In the genomic region with DNA sequence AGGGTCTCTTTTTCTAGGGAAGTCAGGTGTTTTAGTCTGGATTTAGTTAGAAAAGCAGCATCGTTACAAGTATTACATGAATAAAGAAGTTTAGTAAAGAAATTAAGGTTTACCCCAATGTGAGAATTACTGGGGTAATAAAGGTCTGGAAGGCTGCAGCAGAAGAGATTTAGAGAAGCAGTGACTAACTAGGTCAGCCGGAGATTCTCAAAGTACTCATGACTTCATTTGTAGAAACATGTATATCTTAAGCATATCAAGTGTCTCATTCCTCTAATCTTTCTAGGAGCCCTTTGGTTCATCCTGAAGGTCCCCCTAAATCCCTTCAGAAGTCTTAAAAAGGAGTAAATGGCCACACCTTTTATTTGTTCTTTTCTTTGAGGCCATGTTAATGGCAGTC, we compare ENCODE assay signal across 20 cellular contexts.
"Had no signal": no experiment of that assay in that cellular context is flagged by ENCODE, and none has a peak within 500 bp of the region (broad histone marks: within the 10 kb centered on the region; RNA-seq: fewer than 3 reads in every experiment).

No MANE protein-coding gene starts in this region.

- H3K36me3 ChIP-seq: colonic mucosa, ovary, right atrium auricular region had no signal

- H3K4me1 Mint-ChIP-seq: immature natural killer cell; naive thymus-derived CD4-positive, alpha-beta T cell; neural crest cell; stimulated activated naive CD8-positive, alpha-beta T cell treated with anti-CD3 and anti-CD28 coated beads, Interleukin-15, amount 100 ng/mL, for 72 hours had no signal

- DNase-seq: colonic mucosa; dermis blood vessel endothelial cell; endodermal cell; erythroblast; foreskin keratinocyte; immature natural killer cell; kidney; left colon; mesendoderm; naive thymus-derived CD4-positive, alpha-beta T cell; ovary; sigmoid colon; stimulated activated CD4-positive, alpha-beta T cell treated with anti-CD3 and anti-CD28 coated beads, Interleukin-2, amount 100 ng/mL, for 24 hours; stimulated activated CD4-positive, alpha-beta T cell treated with anti-CD3 and anti-CD28 coated beads, Interleukin-4, amount 100 ng/mL, for 4 hours; stimulated activated naive B cell treated with anti-CD40 and anti-IgM and Interleukin-4, amounts not matched to agents 10 μg/mL and 1 μg/mL and 100 μg/mL, for 72 hours; stimulated activated naive CD8-positive, alpha-beta T cell treated with anti-CD3 and anti-CD28 coated beads, Interleukin-15, amount 100 ng/mL, for 72 hours had no signal

- H3K4me3 Mint-ChIP-seq: endodermal cell; immature natural killer cell; naive thymus-derived CD4-positive, alpha-beta T cell; neural crest cell; stimulated activated naive B cell treated with anti-CD40 and anti-IgM and Interleukin-4, amounts not matched to agents 10 μg/mL and 1 μg/mL and 100 μg/mL, for 72 hours; stimulated activated naive CD8-positive, alpha-beta T cell treated with anti-CD3 and anti-CD28 coated beads, Interleukin-15, amount 100 ng/mL, for 72 hours; type B pancreatic cell had no signal

- H3K27me3 Mint-ChIP-seq: naive thymus-derived CD4-positive, alpha-beta T cell; stimulated activated naive B cell treated with anti-CD40 and anti-IgM and Interleukin-4, amounts not matched to agents 10 μg/mL and 1 μg/mL and 100 μg/mL, for 72 hours; stimulated activated naive CD8-positive, alpha-beta T cell treated with anti-CD3 and anti-CD28 coated beads, Interleukin-15, amount 100 ng/mL, for 72 hours; type B pancreatic cell had no signal

- H3K9me3 Mint-ChIP-seq: stimulated activated naive B cell treated with anti-CD40 and anti-IgM and Interleukin-4, amounts not matched to agents 10 μg/mL and 1 μg/mL and 100 μg/mL, for 72 hours had no signal

- H3K4me3 ChIP-seq: colonic mucosa, ovary, right atrium auricular region, sigmoid colon, skin epidermis had no signal

- ATAC-seq: left colon; naive thymus-derived CD4-positive, alpha-beta T cell; stimulated activated naive B cell treated with anti-CD40 and anti-IgM and Interleukin-4, amounts not matched to agents 10 μg/mL and 1 μg/mL and 100 μg/mL, for 72 hours; stimulated activated naive CD8-positive, alpha-beta T cell treated with anti-CD3 and anti-CD28 coated beads, Interleukin-15, amount 100 ng/mL, for 72 hours had no signal

- H3K4me1 ChIP-seq: colonic mucosa had no signal

- H3K27ac Mint-ChIP-seq: endodermal cell; immature natural killer cell; stimulated activated naive B cell treated with anti-CD40 and anti-IgM and Interleukin-4, amounts not matched to agents 10 μg/mL and 1 μg/mL and 100 μg/mL, for 72 hours; type B pancreatic cell had no signal

- H3K9me3 ChIP-seq: colonic mucosa, ovary, right atrium auricular region, sigmoid colon had no signal

- H3K27ac ChIP-seq: colonic mucosa, foreskin keratinocyte, ovary, right atrium auricular region had no signal

- H3K27me3 ChIP-seq: colonic mucosa, foreskin keratinocyte, ovary, right atrium auricular region, sigmoid colon had no signal
